8 cellular contexts compared by ENCODE assay signal in the genomic region with DNA sequence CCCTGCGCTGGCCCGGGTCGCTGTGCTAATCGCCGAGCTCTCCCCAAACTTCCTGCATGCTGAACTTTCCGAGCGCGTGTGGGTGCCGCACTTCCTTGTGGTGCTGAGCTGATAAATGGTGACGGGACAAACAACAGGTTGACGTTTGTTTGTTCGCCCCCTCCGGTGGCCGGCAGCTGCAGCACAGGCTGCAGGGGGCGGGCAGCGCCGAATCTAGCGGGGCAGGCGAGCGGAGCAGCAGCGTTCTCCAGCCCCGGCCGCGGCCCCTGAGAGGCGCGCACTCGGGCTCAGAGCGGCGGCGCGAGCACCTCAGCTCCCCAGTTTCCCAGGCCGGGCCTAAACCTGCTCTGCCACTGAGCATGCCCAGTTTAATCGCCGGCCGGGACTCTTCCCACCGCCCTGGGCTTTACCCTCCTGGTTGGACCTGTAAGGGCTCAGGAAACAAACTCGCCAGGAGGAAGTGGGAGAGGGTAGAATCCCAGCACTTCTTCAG. TPM values are rescaled to one million over a fixed set of nuclear protein-coding genes. Genes with fewer than 3 reads are reported as not detected.
DNase-seq lines count a peak whose midpoint lies in the region; ATAC-seq and TF ChIP-seq lines count a peak whose summit lies in the region.

A gene (minus strand): TSS at position 120 of the 493 bp plus-strand sequence.

- peak within 1 kb of the TSS; percentile 78 for H3K4me2 ChIP-seq in SK-N-SH

- H3K4me1 ChIP-seq in HUES6 (ENCODE audit: control insufficient read depth, insufficient read depth, low read length) (peaks cover 5% of the 10 kb centered on the region; the same call in 1 of the 2 replicates), SK-N-SH (ENCODE audit: control insufficient read depth in 1 of 2, insufficient read depth in 2 of 2, low read depth in 1 of 2, low read length in 1 of 2) (peaks cover 12 to 13% of the 10 kb centered on the region in 2 experiments; a peak in 2 of 4 replicates), right lobe of liver (no peaks in the 10 kb centered on the region)

- no peak within 1 kb of the TSS for H3K27ac ChIP-seq in HUES6 (ENCODE audit: low read depth, low read length)
- peak within 1 kb of the TSS; percentile 20 to 65; a peak in 3 of 4 replicates for H3K27ac ChIP-seq in SK-N-SH (ENCODE audit: low read depth in 2 of 2, low read length in 1 of 2)
- H3K27ac ChIP-seq in right lobe of liver, result peak within 1 kb of the TSS in 1 of 3 donors; percentile 10

- H3F3A ChIP-seq in SK-N-SH (replicated peaks; ENCODE audit: insufficient read depth), result peaks cover 10% of the 10 kb centered on the region

- H2AFZ ChIP-seq in SK-N-SH (ENCODE audit: low read depth), result peak within 1 kb of the TSS; percentile 87

- in situ Hi-C loops in G401 (cut with HindIII; ENCODE audit: low sequenced_read_pairs), result no loop called here

- H3K4me3 ChIP-seq in HUES6 (ENCODE audit: low read depth, low read length) (peak within 1 kb of the TSS; percentile 94), SK-N-SH (ENCODE audit: low read depth in 2 of 2, low read length in 1 of 2) (peak within 1 kb of the TSS; percentile 66 to 84), right lobe of liver (peak within 1 kb of the TSS; percentile 20 to 45 (median 36))

- H3K9ac ChIP-seq in HUES6 (ENCODE audit: low read length) (peak within 1 kb of the TSS; percentile 57), SK-N-SH (peak within 1 kb of the TSS; percentile 32; the same call in 1 of the 2 replicates)

- peak; percentile 96 for ATAC-seq in GM21526 (IDR thresholded peaks at IDR 0.05; ENCODE audit: low FRiP score, unreplicated experiment)
- peak; percentile 84 to 91 (median 89) for ATAC-seq in right lobe of liver
- peak; percentile 90 to 93 for ATAC-seq in stimulated activated naive B cell treated with anti-CD40 and anti-IgM and Interleukin-4, amounts not matched to agents 10 μg/mL and 1 μg/mL and 100 μg/mL, for 72 hours (replicated peaks)

- peaks cover 31 to 36% of the 10 kb centered on the region in 2 donors for H3K27me3 Mint-ChIP-seq in stimulated activated naive B cell treated with anti-CD40 and anti-IgM and Interleukin-4, amounts not matched to agents 10 μg/mL and 1 μg/mL and 100 μg/mL, for 72 hours

- peak; percentile 8 for DNase-seq in G401 (ENCODE audit: low spot score)
- DNase-seq in SK-N-SH, result peak; percentile 86
- DNase-seq in dermis blood vessel endothelial cell, result peak; percentile 84
- DNase-seq in right lobe of liver, result peak; percentile 46 to 62 (median 58)
- peak; percentile 50 for DNase-seq in stimulated activated naive B cell treated with anti-CD40 and anti-IgM and Interleukin-4, amounts not matched to agents 10 μg/mL and 1 μg/mL and 100 μg/mL, for 72 hours
- DNase-seq in cerebellar nuclear complex (lab: John Stamatoyannopoulos, UW), result no peak

- no peaks in the 10 kb centered on the region for H3K36me3 ChIP-seq in HUES6 (ENCODE audit: control insufficient read depth, insufficient read depth, low read length)
- H3K36me3 ChIP-seq in SK-N-SH (replicated peaks in 1 of 2; ENCODE audit: control insufficient read depth in 1 of 2, insufficient read depth in 2 of 2, low read length in 1 of 2), result no peaks in the 10 kb centered on the region
- no peaks in the 10 kb centered on the region for H3K36me3 ChIP-seq in right lobe of liver

- no peak within 1 kb of the TSS for H3K27ac Mint-ChIP-seq in stimulated activated naive B cell treated with anti-CD40 and anti-IgM and Interleukin-4, amounts not matched to agents 10 μg/mL and 1 μg/mL and 100 μg/mL, for 72 hours

- H3K36me3 Mint-ChIP-seq in stimulated activated naive B cell treated with anti-CD40 and anti-IgM and Interleukin-4, amounts not matched to agents 10 μg/mL and 1 μg/mL and 100 μg/mL, for 72 hours, result no peaks in the 10 kb centered on the region

- CTCF ChIA-PET in SK-N-SH (lab: Yijun Ruan, JAX), result interaction anchor here (0.6 to 3.7 kb wide), 6 partner anchors 14 to 1700 kb away, joined by 3 to 18 read pairs (median 4); no protein-coding TSS in a partner anchor

- TF ChIP-seq EP300 in SK-N-SH (IDR thresholded peaks at IDR 0.05; ENCODE audit: borderline replicate concordance in 1 of 2, low read depth in 1 of 2, low read length in 1 of 2), result no peak

- intact Hi-C loops in right lobe of liver (cut with DNase I), result no loop called here

- peak within 1 kb of the TSS; percentile 82 to 85 for H3K4me3 Mint-ChIP-seq in stimulated activated naive B cell treated with anti-CD40 and anti-IgM and Interleukin-4, amounts not matched to agents 10 μg/mL and 1 μg/mL and 100 μg/mL, for 72 hours

- peak; percentile 53 for TF ChIP-seq CTCF in SK-N-SH (IDR thresholded peaks at IDR 0.05)
- peak in 2 of 4 donors; percentile 18 to 30 for TF ChIP-seq CTCF in right lobe of liver (IDR thresholded peaks at IDR 0.05)

- peak; percentile 53; the same call in 1 of the 2 replicates for TF ChIP-seq RAD21 in SK-N-SH (IDR thresholded peaks at IDR 0.05; ENCODE audit: low read length)

- H3K4me1 Mint-ChIP-seq in stimulated activated naive B cell treated with anti-CD40 and anti-IgM and Interleukin-4, amounts not matched to agents 10 μg/mL and 1 μg/mL and 100 μg/mL, for 72 hours, result peaks cover 3 to 10% of the 10 kb centered on the region in 2 donors

- H4K20me1 ChIP-seq in SK-N-SH (ENCODE audit: insufficient read depth), result no peaks in the 10 kb centered on the region

- H3K9me3 Mint-ChIP-seq in stimulated activated naive B cell treated with anti-CD40 and anti-IgM and Interleukin-4, amounts not matched to agents 10 μg/mL and 1 μg/mL and 100 μg/mL, for 72 hours, result no peaks in the 10 kb centered on the region

- no peaks in the 10 kb centered on the region for H3K27me3 ChIP-seq in HUES6 (ENCODE audit: control insufficient read depth, insufficient read depth, low read length)
- no peaks in the 10 kb centered on the region for H3K27me3 ChIP-seq in SK-N-SH (ENCODE audit: insufficient read depth)
- no peaks in the 10 kb centered on the region for H3K27me3 ChIP-seq in right lobe of liver

- 0 out of 2 replicates have a peak, but pooled peaks cover 4% of the 10 kb centered on the region for H3K9me2 ChIP-seq in SK-N-SH

- H3K9me3 ChIP-seq in HUES6 (ENCODE audit: control insufficient read depth, insufficient read depth, low read depth, low read length) (no peaks in the 10 kb centered on the region), SK-N-SH (no peaks in the 10 kb centered on the region), right lobe of liver (no peaks in the 10 kb centered on the region)

- H3K79me2 ChIP-seq in SK-N-SH (ENCODE audit: insufficient read depth), result no peaks in the 10 kb centered on the region

- WGBS in SK-N-SH (ENCODE audit: low lambda C conversion rate), result 4% methylated on average over 14 of the region's 37 CpGs
- WGBS in right lobe of liver (ENCODE audit: insufficient coverage, low coverage, low lambda C conversion rate, missing lambda C conversion rate), result 2% methylated on average over 6 of the region's 37 CpGs

- no peak for TF ChIP-seq POLR2A in right lobe of liver (IDR thresholded peaks at IDR 0.05)

- POLR2A ChIA-PET in SK-N-SH (lab: Yijun Ruan, JAX), result no interaction called here

TF ChIP-seq in SK-N-SH, 30 proteins besides CTCF, POLR2A, EP300 and RAD21 (continues in another document):
- no peak for TF ChIP-seq FOSL2 (IDR thresholded peaks at IDR 0.05; ENCODE audit: borderline replicate concordance, low read depth)
- TF ChIP-seq ELF1 (IDR thresholded peaks at IDR 0.05), result peak; percentile 49
- TF ChIP-seq, protein P1, sequence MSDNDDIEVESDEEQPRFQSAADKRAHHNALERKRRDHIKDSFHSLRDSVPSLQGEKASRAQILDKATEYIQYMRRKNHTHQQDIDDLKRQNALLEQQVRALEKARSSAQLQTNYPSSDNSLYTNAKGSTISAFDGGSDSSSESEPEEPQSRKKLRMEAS (IDR thresholded peaks at IDR 0.05; ENCODE audit: low read depth), result peak; percentile 74
- TF ChIP-seq GATA2 (CRISPR knock-in tag; IDR thresholded peaks at IDR 0.05), result no peak
- TF ChIP-seq, protein P2, sequence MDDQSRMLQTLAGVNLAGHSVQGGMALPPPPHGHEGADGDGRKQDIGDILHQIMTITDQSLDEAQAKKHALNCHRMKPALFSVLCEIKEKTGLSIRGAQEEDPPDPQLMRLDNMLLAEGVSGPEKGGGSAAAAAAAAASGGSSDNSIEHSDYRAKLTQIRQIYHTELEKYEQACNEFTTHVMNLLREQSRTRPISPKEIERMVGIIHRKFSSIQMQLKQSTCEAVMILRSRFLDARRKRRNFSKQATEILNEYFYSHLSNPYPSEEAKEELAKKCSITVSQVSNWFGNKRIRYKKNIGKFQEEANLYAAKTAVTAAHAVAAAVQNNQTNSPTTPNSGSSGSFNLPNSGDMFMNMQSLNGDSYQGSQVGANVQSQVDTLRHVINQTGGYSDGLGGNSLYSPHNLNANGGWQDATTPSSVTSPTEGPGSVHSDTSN (IDR thresholded peaks at IDR 0.05), result peak; percentile 41; the same call in 1 of the 2 replicates
- no peak for TF ChIP-seq TEAD4 (IDR thresholded peaks at IDR 0.05; ENCODE audit: borderline replicate concordance, insufficient read depth)
- TF ChIP-seq MEF2A (IDR thresholded peaks at IDR 0.05; ENCODE audit: borderline replicate concordance, low read depth), result no peak
- TF ChIP-seq EZH2phosphoT487 (IDR thresholded peaks at IDR 0.05; ENCODE audit: borderline replicate concordance, low read depth), result no peak
- no peak for TF ChIP-seq GABPA (IDR thresholded peaks at IDR 0.05; ENCODE audit: low read depth)
- no peak for TF ChIP-seq FOXJ3 (CRISPR knock-in tag; IDR thresholded peaks at IDR 0.05)
- TF ChIP-seq, protein P3, sequence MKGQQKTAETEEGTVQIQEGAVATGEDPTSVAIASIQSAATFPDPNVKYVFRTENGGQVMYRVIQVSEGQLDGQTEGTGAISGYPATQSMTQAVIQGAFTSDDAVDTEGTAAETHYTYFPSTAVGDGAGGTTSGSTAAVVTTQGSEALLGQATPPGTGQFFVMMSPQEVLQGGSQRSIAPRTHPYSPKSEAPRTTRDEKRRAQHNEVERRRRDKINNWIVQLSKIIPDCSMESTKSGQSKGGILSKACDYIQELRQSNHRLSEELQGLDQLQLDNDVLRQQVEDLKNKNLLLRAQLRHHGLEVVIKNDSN (IDR thresholded peaks at IDR 0.05; ENCODE audit: borderline replicate concordance, low read depth), result no peak
- no peak for TF ChIP-seq RFX5 (IDR thresholded peaks at IDR 0.05; ENCODE audit: low read length)
- no peak for TF ChIP-seq POLR2AphosphoS5 (IDR thresholded peaks at IDR 0.05; ENCODE audit: low read depth, low read length)
- 0 out of 2 replicates have a peak, but pooled peaks have one; percentile 40 for TF ChIP-seq TCF12 (IDR thresholded peaks at IDR 0.05)

RNA-seq across cellular contexts. Expression of the gene that starts here (rescaled TPM):
- 5.7 and 8.8 TPM in 2 replicates for total RNA-seq in G401 (2014; rRNA removed; shearing (Covaris generic))
- polyA plus RNA-seq in SK-N-SH (2012; rRNA removed), result 4.8 and 7.0 TPM in 2 replicates
- polyA plus RNA-seq in SK-N-SH (2012; cell fraction: cytosol; rRNA removed), result 8.2 and 9.4 TPM in 2 replicates
- polyA plus RNA-seq in SK-N-SH (2012; cell fraction: nucleus; rRNA removed), result 2.2 and 4.9 TPM in 2 replicates
- 22.1 and 34.9 TPM in 2 replicates for total RNA-seq in dermis blood vessel endothelial cell
- 1 to 10 TPM in 5 of 6 experiments, under 1 TPM in 1; 0.84 to 1.6 (median 1.1) TPM for total RNA-seq in right lobe of liver

Comparison
In these comparisons a context has a peak if more than half of its experiments do, and no peak if none do; other contexts are left out.
1. DNase-seq: peak in G401 (single experiment), SK-N-SH (single experiment), dermis blood vessel endothelial cell (single experiment), right lobe of liver (3 of 3) and stimulated activated naive B cell treated with anti-CD40 and anti-IgM and Interleukin-4, amounts not matched to agents 10 μg/mL and 1 μg/mL and 100 μg/mL, for 72 hours (single experiment); none in cerebellar nuclear complex (0 of 2).
2. H3K4me3 ChIP-seq: peak in every context shown above with its lines; median percentile 94 in HUES6; 75 in SK-N-SH; 36 in right lobe of liver.
3. Peak in every context shown above with its lines, with median percentiles within 50 percentile points of each other: ATAC-seq.